8 cellular contexts compared by ENCODE assay signal in the genomic region with DNA sequence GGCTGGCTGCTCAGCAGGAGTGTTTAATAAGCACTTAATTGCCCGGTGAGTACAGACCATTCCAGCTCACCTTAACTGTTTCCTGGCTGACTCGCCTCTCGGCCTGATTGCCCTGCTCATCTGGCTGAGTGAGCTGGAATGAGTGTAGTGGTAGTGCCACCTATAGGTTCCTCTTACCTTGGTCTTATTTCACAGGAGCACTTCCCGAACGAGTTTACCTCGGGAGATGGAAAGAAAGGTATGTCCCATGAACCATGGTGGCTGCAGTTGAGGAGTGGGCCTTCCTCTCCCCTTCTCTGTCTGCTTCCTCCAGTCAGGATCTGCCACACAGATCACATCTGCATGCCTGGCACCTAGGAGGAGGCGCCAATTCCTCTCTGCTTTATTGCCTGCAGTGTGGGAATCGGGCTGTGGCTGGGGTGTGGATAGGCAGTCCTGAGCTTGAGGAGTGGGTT. TPM values are rescaled to one million over a fixed set of nuclear protein-coding genes. Genes with fewer than 3 reads are reported as not detected.
A peak's percentile ranks its signal among the peaks of the same experiment; 100 is the strongest.
DNase-seq lines count a peak whose midpoint lies in the region; ATAC-seq and TF ChIP-seq lines count a peak whose summit lies in the region.

No MANE protein-coding gene starts in this region.

- peak in 2 of 3 donors; percentile 8 to 68 for DNase-seq in CD4-positive, CD25-positive, alpha-beta regulatory T cell
- DNase-seq in HAP-1 (ENCODE audit: low spot score in 2 of 2) (peak; percentile 42 to 49), NCI-H345 (lab: John Stamatoyannopoulos, UW) (peak; percentile 51), esophagus squamous epithelium (lab: John Stamatoyannopoulos, UW) (no peak), osteoblast (ENCODE audit: insufficient read length, low spot score, missing footprints) (peak; percentile 87), lower leg skin (ENCODE audit: low spot score in 2 of 2) (no peak), sigmoid colon (no peak)
- peak; percentile 83 for DNase-seq in activated CD4-positive, alpha-beta T cell treated with anti-CD3 and anti-CD28 coated beads, Interleukin-2, amount 10 ng/mL, durations not matched to agents 24 days and 14 days

- no peak for TF ChIP-seq EP300 in sigmoid colon (IDR thresholded peaks at IDR 0.05)

- peaks cover 0 to 13% (median 6%) of the 10 kb centered on the region in 4 donors for H3K4me1 Mint-ChIP-seq in CD4-positive, CD25-positive, alpha-beta regulatory T cell
- H3K4me1 Mint-ChIP-seq in activated CD4-positive, alpha-beta T cell treated with anti-CD3 and anti-CD28 coated beads, Interleukin-2, amount 10 ng/mL, durations not matched to agents 24 days and 14 days: peaks cover 24% of the 10 kb centered on the region

- H3K27ac ChIP-seq in CD4-positive, CD25-positive, alpha-beta regulatory T cell (ENCODE audit: insufficient read depth, low read length, poor library complexity, severe bottlenecking): no peak overlapping the region
- H3K27ac ChIP-seq in esophagus squamous epithelium (no peak overlapping the region), osteoblast (ENCODE audit: low read depth, low read length) (no peak overlapping the region), sigmoid colon (no peak overlapping the region)

- H4K20me1 ChIP-seq in osteoblast (ENCODE audit: insufficient read depth, low read length): no peaks in the 10 kb centered on the region

- 10 to 50% methylated on average over 6 to 7 of the region's 8 CpGs for WGBS in esophagus squamous epithelium, 2 donors
- WGBS in lower leg skin, 2 donors: 31 to 45% methylated on average over 8 of the region's 8 CpGs
- 12 to 27% methylated on average over 8 of the region's 8 CpGs for WGBS in sigmoid colon, 2 donors

- TF ChIP-seq CTCF in esophagus squamous epithelium (IDR thresholded peaks at IDR 0.05): peak in 5 of 6 experiments; percentile 46 to 73 (median 68)
- TF ChIP-seq CTCF in osteoblast (IDR thresholded peaks at IDR 0.05; ENCODE audit: extremely low read depth, low read depth, low read length): peak; percentile 58
- no peak for TF ChIP-seq CTCF in lower leg skin (IDR thresholded peaks at IDR 0.05)
- no peak for TF ChIP-seq CTCF in sigmoid colon (IDR thresholded peaks at IDR 0.05)

- no peaks in the 10 kb centered on the region for H3K27me3 Mint-ChIP-seq in CD4-positive, CD25-positive, alpha-beta regulatory T cell
- H3K27me3 Mint-ChIP-seq in activated CD4-positive, alpha-beta T cell treated with anti-CD3 and anti-CD28 coated beads, Interleukin-2, amount 10 ng/mL, durations not matched to agents 24 days and 14 days: peaks cover 6% of the 10 kb centered on the region

- peaks cover 7% of the 10 kb centered on the region for H3K4me1 ChIP-seq in CD4-positive, CD25-positive, alpha-beta regulatory T cell (ENCODE audit: control insufficient read depth, insufficient read depth, low read length, poor library complexity, severe bottlenecking)
- no peaks in the 10 kb centered on the region for H3K4me1 ChIP-seq in HAP-1
- H3K4me1 ChIP-seq in esophagus squamous epithelium: peaks cover 5 to 33% (median 6%) of the 10 kb centered on the region in 3 donors
- peaks cover 16% of the 10 kb centered on the region for H3K4me1 ChIP-seq in osteoblast (ENCODE audit: insufficient read depth, low read length)
- peaks cover 0 to 8% (median 4%) of the 10 kb centered on the region in 4 donors for H3K4me1 ChIP-seq in sigmoid colon

- H3K9me3 Mint-ChIP-seq in CD4-positive, CD25-positive, alpha-beta regulatory T cell: no peaks in the 10 kb centered on the region
- no peaks in the 10 kb centered on the region for H3K9me3 Mint-ChIP-seq in activated CD4-positive, alpha-beta T cell treated with anti-CD3 and anti-CD28 coated beads, Interleukin-2, amount 10 ng/mL, durations not matched to agents 24 days and 14 days

- H3K4me2 ChIP-seq in osteoblast (ENCODE audit: insufficient read depth, low read length): no peak overlapping the region

- no peak for ATAC-seq in CD4-positive, CD25-positive, alpha-beta regulatory T cell (ENCODE audit: low read depth in 2 of 2)

- H3K4me3 ChIP-seq in CD4-positive, CD25-positive, alpha-beta regulatory T cell (ENCODE audit: low read depth, low read length): no peak overlapping the region
- H3K4me3 ChIP-seq in HAP-1 (no peak overlapping the region), esophagus squamous epithelium (no peak overlapping the region), osteoblast (ENCODE audit: insufficient read depth, low read length) (no peak overlapping the region), lower leg skin (ENCODE audit: low read depth, poor library complexity, severe bottlenecking) (no peak overlapping the region), sigmoid colon (no peak overlapping the region)

- in situ Hi-C loops in HAP-1 (cut with MboI; ENCODE audit: low sequenced_read_pairs): loop anchor here (10.0 kb wide), 2 partner anchors 107 to 197 kb away; no protein-coding TSS in a partner anchor

- no peaks in the 10 kb centered on the region for H3K36me3 Mint-ChIP-seq in CD4-positive, CD25-positive, alpha-beta regulatory T cell
- H3K36me3 Mint-ChIP-seq in activated CD4-positive, alpha-beta T cell treated with anti-CD3 and anti-CD28 coated beads, Interleukin-2, amount 10 ng/mL, durations not matched to agents 24 days and 14 days (ENCODE audit: low read depth): no peaks in the 10 kb centered on the region

- intact Hi-C loops in activated CD4-positive, alpha-beta T cell treated with anti-CD3 and anti-CD28 coated beads, Interleukin-2, amount 10 ng/mL, durations not matched to agents 24 days and 14 days (cut with micrococcal nuclease): loop anchor here (1.0 to 10.0 kb wide), 2 partner anchors 197 to 537 kb away; a partner anchor contains a TSS
- intact Hi-C loops in esophagus squamous epithelium (cut with DNase I): loop anchor here (5.0 kb wide), 1 partner anchor 200 kb away; no protein-coding TSS in a partner anchor
- intact Hi-C loops in lower leg skin (cut with DNase I; ENCODE audit: low total_unique reads): loop anchor here (5.0 kb wide), 1 partner anchor 100 kb away; no protein-coding TSS in a partner anchor
- intact Hi-C loops in sigmoid colon (cut with DNase I): loop anchor here (5.0 kb wide), 1 partner anchor 100 kb away; no protein-coding TSS in a partner anchor

- H3K27me3 ChIP-seq in CD4-positive, CD25-positive, alpha-beta regulatory T cell (ENCODE audit: control insufficient read depth, insufficient read depth, low read length): no peaks in the 10 kb centered on the region
- H3K27me3 ChIP-seq in HAP-1 (ENCODE audit: low read depth) (no peaks in the 10 kb centered on the region), esophagus squamous epithelium (no peaks in the 10 kb centered on the region), osteoblast (ENCODE audit: insufficient read depth, low read length) (peaks cover 2% of the 10 kb centered on the region), sigmoid colon (no peaks in the 10 kb centered on the region)

- H3K9me3 ChIP-seq in CD4-positive, CD25-positive, alpha-beta regulatory T cell (ENCODE audit: control insufficient read depth in 2 of 2, low read length in 2 of 2): no peaks in the 10 kb centered on the region
- H3K9me3 ChIP-seq in HAP-1 (no peaks in the 10 kb centered on the region), esophagus squamous epithelium (no peaks in the 10 kb centered on the region), osteoblast (ENCODE audit: low read depth, low read length) (no peaks in the 10 kb centered on the region), sigmoid colon (no peaks in the 10 kb centered on the region)

- no peak overlapping the region for H3K4me3 Mint-ChIP-seq in CD4-positive, CD25-positive, alpha-beta regulatory T cell
- no peak overlapping the region for H3K4me3 Mint-ChIP-seq in activated CD4-positive, alpha-beta T cell treated with anti-CD3 and anti-CD28 coated beads, Interleukin-2, amount 10 ng/mL, durations not matched to agents 24 days and 14 days

- TF ChIP-seq POLR2A in esophagus squamous epithelium (IDR thresholded peaks at IDR 0.05) (no peak), lower leg skin (IDR thresholded peaks at IDR 0.05) (no peak), sigmoid colon (IDR thresholded peaks at IDR 0.05) (no peak)

- H2AFZ ChIP-seq in osteoblast (ENCODE audit: low read length): no peak overlapping the region

- H3K79me2 ChIP-seq in osteoblast (ENCODE audit: insufficient read depth, low read length): no peaks in the 10 kb centered on the region

- H3K27ac Mint-ChIP-seq in CD4-positive, CD25-positive, alpha-beta regulatory T cell: no peak overlapping the region
- no peak overlapping the region for H3K27ac Mint-ChIP-seq in activated CD4-positive, alpha-beta T cell treated with anti-CD3 and anti-CD28 coated beads, Interleukin-2, amount 10 ng/mL, durations not matched to agents 24 days and 14 days

- no peaks in the 10 kb centered on the region for H3K36me3 ChIP-seq in CD4-positive, CD25-positive, alpha-beta regulatory T cell (ENCODE audit: control insufficient read depth, insufficient read depth, low read length)
- H3K36me3 ChIP-seq in HAP-1 (replicated peaks): no peaks in the 10 kb centered on the region
- no peaks in the 10 kb centered on the region for H3K36me3 ChIP-seq in esophagus squamous epithelium
- H3K36me3 ChIP-seq in osteoblast (ENCODE audit: insufficient read depth, low read length): no peaks in the 10 kb centered on the region
- no peaks in the 10 kb centered on the region for H3K36me3 ChIP-seq in sigmoid colon

RNA-seq across cellular contexts. Expression of a gene that starts 26.7 kb away (rescaled TPM):
- 3.8 TPM for total RNA-seq in CD4-positive, CD25-positive, alpha-beta regulatory T cell
- polyA plus RNA-seq in CD4-positive, CD25-positive, alpha-beta regulatory T cell: not detected
- total RNA-seq in activated CD4-positive, alpha-beta T cell treated with anti-CD3 and anti-CD28 coated beads, Interleukin-2, amount 10 ng/mL, durations not matched to agents 24 days and 14 days: 0.12 TPM in 2 replicates
- total RNA-seq in esophagus squamous epithelium (under 1 TPM in 1 of 4 donors, not detected in 3; 0.57 TPM), osteoblast (under 0.01 TPM in 1 of 2 replicates, not detected in the other), lower leg skin (1 to 10 TPM in 3 of 4 donors, under 1 TPM in 1; 0.99 to 2.1 (median 1.9) TPM), sigmoid colon (under 1 TPM in 2 of 4 donors, not detected in 2; 0.36 to 0.83 TPM)
- polyA plus RNA-seq in sigmoid colon: under 1 TPM in 1 of 3 donors, not detected in 2; 0.28 TPM

RNA-seq across cellular contexts. Expression of a gene that starts 33.1 kb away (rescaled TPM):
- total RNA-seq in CD4-positive, CD25-positive, alpha-beta regulatory T cell: 69.6 TPM
- 10 to 100 TPM; 45.1 to 61.4 (median 54.4) TPM for polyA plus RNA-seq in CD4-positive, CD25-positive, alpha-beta regulatory T cell
- total RNA-seq in activated CD4-positive, alpha-beta T cell treated with anti-CD3 and anti-CD28 coated beads, Interleukin-2, amount 10 ng/mL, durations not matched to agents 24 days and 14 days: 118 and 129 TPM in 2 replicates
- 10 to 100 TPM; 48.2 to 98.8 (median 76.2) TPM for total RNA-seq in esophagus squamous epithelium
- 146 and 155 TPM in 2 replicates for total RNA-seq in osteoblast
- 100 to 1,000 TPM in 1 of 4 donors, 10 to 100 TPM in 3; 67.0 to 124 (median 95.9) TPM for total RNA-seq in lower leg skin
- total RNA-seq in sigmoid colon: 10 to 100 TPM; 85.6 to 98.6 (median 89.4) TPM
- 100 to 1,000 TPM; 153 to 301 (median 160) TPM for polyA plus RNA-seq in sigmoid colon

RNA-seq across cellular contexts. Expression of a gene that starts 34.0 kb away (rescaled TPM):
- total RNA-seq in CD4-positive, CD25-positive, alpha-beta regulatory T cell: 41.0 TPM
- 100 to 1,000 TPM in 1 of 4 donors, 10 to 100 TPM in 3; 77.9 to 101 (median 91.5) TPM for polyA plus RNA-seq in CD4-positive, CD25-positive, alpha-beta regulatory T cell
- 166 and 175 TPM in 2 replicates for total RNA-seq in activated CD4-positive, alpha-beta T cell treated with anti-CD3 and anti-CD28 coated beads, Interleukin-2, amount 10 ng/mL, durations not matched to agents 24 days and 14 days
- total RNA-seq in esophagus squamous epithelium (100 to 1,000 TPM; 107 to 176 (median 152) TPM), osteoblast (51.9 and 57.5 TPM in 2 replicates), lower leg skin (100 to 1,000 TPM; 108 to 134 (median 116) TPM), sigmoid colon (100 to 1,000 TPM; 104 to 156 (median 133) TPM)
- 100 to 1,000 TPM; 111 to 159 (median 146) TPM for polyA plus RNA-seq in sigmoid colon

Comparison
In these comparisons a context has a peak if more than half of its experiments do, and no peak if none do; other contexts are left out.
1. DNase-seq: peak in CD4-positive, CD25-positive, alpha-beta regulatory T cell (2 of 3), HAP-1 (2 of 2), NCI-H345 (single experiment), activated CD4-positive, alpha-beta T cell treated with anti-CD3 and anti-CD28 coated beads, Interleukin-2, amount 10 ng/mL, durations not matched to agents 24 days and 14 days (single experiment) and osteoblast (single experiment); none in esophagus squamous epithelium (single experiment), lower leg skin (0 of 2) and sigmoid colon (single experiment).
2. CTCF ChIP-seq: peak in esophagus squamous epithelium (5 of 6) and osteoblast (single experiment); none in lower leg skin (0 of 3) and sigmoid colon (0 of 4).